2 cellular contexts compared by ENCODE assay signal in the genomic region with DNA sequence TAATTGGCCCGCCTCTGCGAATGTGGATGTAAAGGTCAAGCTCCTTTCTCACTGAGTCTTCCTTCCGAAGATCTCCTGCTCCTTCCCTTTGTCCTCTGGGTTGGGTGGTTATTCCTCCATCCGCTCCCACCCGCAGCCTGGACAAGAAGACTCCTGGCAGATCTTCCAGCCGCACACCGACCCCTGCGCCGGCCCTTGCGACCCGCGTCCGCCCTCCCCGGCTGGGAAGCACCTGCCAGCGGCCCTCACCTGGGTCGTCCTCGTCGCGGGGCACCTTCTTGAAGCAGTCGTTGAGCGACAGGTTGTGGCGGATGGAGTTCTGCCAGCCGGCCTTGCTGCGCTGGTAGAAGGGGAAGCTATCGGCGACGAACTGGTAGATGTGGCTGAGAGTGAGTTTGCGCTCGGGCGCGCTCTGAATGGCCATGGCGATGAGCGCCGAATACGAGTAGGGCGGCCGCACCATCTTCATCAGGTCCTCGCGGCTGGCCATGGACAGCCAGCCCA.
TF ChIP-seq lines count a peak whose summit lies in the region.

No MANE protein-coding gene starts in this region.

TF ChIP-seq in A549, 52 proteins besides CTCF, POLR2A, EP300 and RAD21 (continued from another document):
- TF ChIP-seq, protein P1, sequence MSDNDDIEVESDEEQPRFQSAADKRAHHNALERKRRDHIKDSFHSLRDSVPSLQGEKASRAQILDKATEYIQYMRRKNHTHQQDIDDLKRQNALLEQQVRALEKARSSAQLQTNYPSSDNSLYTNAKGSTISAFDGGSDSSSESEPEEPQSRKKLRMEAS (IDR thresholded peaks at IDR 0.05) = no peak
- TF ChIP-seq RARB (CRISPR knock-in tag; IDR thresholded peaks at IDR 0.05) (no peak), NPAS2 (CRISPR knock-in tag; IDR thresholded peaks at IDR 0.05; ENCODE audit: borderline replicate concordance) (no peak), JUNB (IDR thresholded peaks at IDR 0.05) (no peak), CBX8 (IDR thresholded peaks at IDR 0.05) (0 out of 2 replicates have a peak, but pooled peaks have one; percentile 76), FOSB (CRISPR knock-in tag; IDR thresholded peaks at IDR 0.05) (no peak), CBX2 (IDR thresholded peaks at IDR 0.05; ENCODE audit: borderline replicate concordance, low read depth) (no peak), REST (IDR thresholded peaks at IDR 0.05) (no peak), RFX5 (IDR thresholded peaks at IDR 0.05) (no peak)
- TF ChIP-seq, protein P2, sequence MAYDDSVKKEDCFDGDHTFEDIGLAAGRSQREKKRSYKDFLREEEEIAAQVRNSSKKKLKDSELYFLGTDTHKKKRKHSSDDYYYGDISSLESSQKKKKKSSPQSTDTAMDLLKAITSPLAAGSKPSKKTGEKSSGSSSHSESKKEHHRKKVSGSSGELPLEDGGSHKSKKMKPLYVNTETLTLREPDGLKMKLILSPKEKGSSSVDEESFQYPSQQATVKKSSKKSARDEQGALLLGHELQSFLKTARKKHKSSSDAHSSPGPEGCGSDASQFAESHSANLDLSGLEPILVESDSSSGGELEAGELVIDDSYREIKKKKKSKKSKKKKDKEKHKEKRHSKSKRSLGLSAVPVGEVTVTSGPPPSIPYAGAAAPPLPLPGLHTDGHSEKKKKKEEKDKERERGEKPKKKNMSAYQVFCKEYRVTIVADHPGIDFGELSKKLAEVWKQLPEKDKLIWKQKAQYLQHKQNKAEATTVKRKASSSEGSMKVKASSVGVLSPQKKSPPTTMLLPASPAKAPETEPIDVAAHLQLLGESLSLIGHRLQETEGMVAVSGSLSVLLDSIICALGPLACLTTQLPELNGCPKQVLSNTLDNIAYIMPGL (CRISPR knock-in tag; IDR thresholded peaks at IDR 0.05; ENCODE audit: borderline replicate concordance) = no peak

TF ChIP-seq in GM23338, 12 proteins besides CTCF, POLR2A, EP300 and RAD21 (continued from another document):
- TF ChIP-seq REST (IDR thresholded peaks at IDR 0.05; ENCODE audit: unreplicated experiment) (no peak), ZNF331 (CRISPR knock-in tag; IDR thresholded peaks at IDR 0.05; ENCODE audit: low read depth) (no peak)
TF ChIP-seq in GM23338: peak in this region for 1.
